In genomic region chr10:4909118-4909517, GRCh38 we compare ENCODE assay signal across 17 cellular contexts.
"Had no signal": no experiment of that assay in that cellular context is flagged by ENCODE, and none has a peak within 500 bp of the region (broad histone marks: within the 10 kb centered on the region; RNA-seq: fewer than 3 reads in every experiment).

No MANE protein-coding gene starts in this region.

- H3K4me3 ChIP-seq: coronary artery, gastroesophageal sphincter, left ventricle myocardium inferior, lower lobe of right lung, ovary, right atrium auricular region, smooth muscle cell, testis, tibial nerve had no signal

- H3K36me3 ChIP-seq: left ventricle myocardium inferior, lower lobe of right lung, ovary, right atrium auricular region had no signal

- H3K9me3 ChIP-seq: gastroesophageal sphincter, left ventricle myocardium inferior, lower lobe of right lung, ovary, right atrium auricular region, testis, tibial nerve had no signal

- H3K27ac ChIP-seq: coronary artery, gastroesophageal sphincter, left ventricle myocardium inferior, lower lobe of right lung, ovary, right atrium auricular region, testis, tibial nerve had no signal

- H3K27me3 ChIP-seq: gastroesophageal sphincter, ovary, right atrium auricular region, testis, tibial nerve had no signal

- DNase-seq: effector CD4-positive, alpha-beta T cell; endodermal cell; glutamatergic neuron; islet precursor cell; left ventricle myocardium inferior; lower lobe of right lung; natural killer cell; nucleus accumbens; ovary; stimulated activated CD4-positive, alpha-beta T cell treated with anti-CD3 and anti-CD28 coated beads, Interleukin-4, amount 100 ng/mL, for 24 hours; testis had no signal

- ATAC-seq: gastroesophageal sphincter; lower lobe of right lung; natural killer cell; stimulated activated memory B cell treated with anti-CD40 and anti-IgM and Interleukin-4, amounts not matched to agents 10 μg/mL and 1 μg/mL and 100 μg/mL, for 72 hours had no signal

- H3K4me1 ChIP-seq: gastroesophageal sphincter, left ventricle myocardium inferior, lower lobe of right lung, right atrium auricular region, testis, tibial nerve had no signal
